Comparison of ENCODE assay signal across 19 cellular contexts in the genomic region with DNA sequence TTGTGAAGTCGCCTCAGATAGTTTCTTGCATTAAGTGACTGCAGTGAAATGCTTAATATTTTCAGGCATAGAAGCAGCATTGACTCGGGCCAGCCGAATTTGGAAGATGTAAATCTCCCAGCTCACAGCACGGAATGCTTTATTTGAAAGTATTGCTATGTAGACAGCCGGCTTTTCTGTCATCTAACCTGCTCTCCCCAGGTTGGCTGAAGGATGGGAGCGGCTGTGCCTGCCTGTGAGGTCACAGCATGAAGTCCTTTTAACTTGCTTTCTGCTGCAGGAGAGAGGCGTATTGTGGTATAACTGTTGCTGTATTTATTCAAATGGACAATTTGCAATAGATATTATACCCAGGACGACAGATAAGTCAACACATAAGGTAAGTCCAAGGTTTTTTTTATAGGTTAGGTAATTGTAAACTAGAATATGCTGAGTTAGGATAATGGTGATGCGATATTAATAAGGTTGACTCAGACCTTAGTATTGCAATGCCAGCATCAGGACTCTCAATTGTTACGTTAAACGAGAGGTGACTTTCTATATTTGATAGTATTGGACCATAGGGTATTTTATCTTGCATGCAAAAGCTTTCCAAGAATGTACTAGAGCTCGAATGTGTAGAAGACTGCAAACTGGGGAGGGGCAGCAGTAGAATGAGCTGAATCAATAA.
DNase-seq lines count a peak whose midpoint lies in the region; ATAC-seq and TF ChIP-seq lines count a peak whose summit lies in the region.
"Had no signal": no experiment of that assay in that cellular context is flagged by ENCODE, and none has a peak within 500 bp of the region (broad histone marks: within the 10 kb centered on the region; RNA-seq: fewer than 3 reads in every experiment).

No MANE protein-coding gene starts in this region.

- POLR2A ChIA-PET in WTC11 (lab: Charles Lee) = no interaction called here

- no peaks in the 10 kb centered on the region for H3K36me3 Mint-ChIP-seq in WTC11

- H3K27me3 ChIP-seq in HUES48 (ENCODE audit: control insufficient read depth, insufficient read depth, low read length) = no peaks in the 10 kb centered on the region
- H3K27me3 ChIP-seq: BLaER1, ovary had no signal

- H3K27me3 Mint-ChIP-seq in WTC11 (ENCODE audit: low read depth) = no peaks in the 10 kb centered on the region
- H3K27me3 Mint-ChIP-seq: activated CD4-positive, alpha-beta T cell treated with anti-CD3 and anti-CD28 coated beads, Interleukin-2, amount 10 ng/mL, durations not matched to agents 7 days and 5 days had no signal

- H3K9me3 Mint-ChIP-seq in WTC11 = no peaks in the 10 kb centered on the region
- H3K9me3 Mint-ChIP-seq: activated CD4-positive, alpha-beta T cell treated with anti-CD3 and anti-CD28 coated beads, Interleukin-2, amount 10 ng/mL, durations not matched to agents 7 days and 5 days had no signal

- ATAC-seq in WTC11 = peak; percentile 91
- ATAC-seq: heart right ventricle, left colon had no signal

- H3K27ac Mint-ChIP-seq in WTC11 = peak overlapping the region; percentile 64; the same call in 1 of the 2 replicates
- H3K27ac Mint-ChIP-seq: activated CD4-positive, alpha-beta T cell treated with anti-CD3 and anti-CD28 coated beads, Interleukin-2, amount 10 ng/mL, durations not matched to agents 7 days and 5 days had no signal

- DNase-seq in WTC11 (ENCODE audit: low spot score) (peak; percentile 28), occipital lobe (lab: John Stamatoyannopoulos, UW) (peak; percentile 12), ecto neural progenitor cell (ENCODE audit: low spot score) (no peak), kidney glomerular epithelial cell (lab: John Stamatoyannopoulos, UW) (no peak), NCI-H446 treated with DMSO at 0.1 percent for 48 hours (lab: John Stamatoyannopoulos, UW) (no peak)
- DNase-seq: activated CD4-positive, alpha-beta T cell treated with anti-CD3 and anti-CD28 coated beads, Interleukin-2, amount 10 ng/mL, durations not matched to agents 7 days and 5 days; activated CD8-positive, alpha-beta memory T cell treated with anti-CD3 and anti-CD28 coated beads, Interleukin-2, amount 50 U/mL, for 48 hours; activated gamma-delta T cell treated with Interleukin-2 at 50 U/mL for 16 hours; Calu3; HCEC 1CT; heart right ventricle; left colon; NCI-H2029; NCI-H82; ovary; stimulated activated CD4-positive, alpha-beta T cell treated with anti-CD3 and anti-CD28 coated beads, Interleukin-2, amount 100 ng/mL, for 24 hours had no signal

- no peak overlapping the region for H3K27ac ChIP-seq in HUES48 (ENCODE audit: low read depth, low read length)
- H3K27ac ChIP-seq: BLaER1, heart right ventricle, ovary had no signal

- H3K4me1 ChIP-seq in HUES48 (ENCODE audit: control insufficient read depth, insufficient read depth, low read length) = peaks cover 29% of the 10 kb centered on the region
- H3K4me1 ChIP-seq: BLaER1, heart right ventricle had no signal

- H3K9ac ChIP-seq in HUES48 (ENCODE audit: low read depth, low read length) = no peak overlapping the region
- H3K9ac ChIP-seq: BLaER1 had no signal

- CTCF ChIA-PET in WTC11 (lab: Charles Lee) = no interaction called here

- peak overlapping the region; percentile 42; the same call in 1 of the 2 replicates for H3K4me3 ChIP-seq in HUES48 (ENCODE audit: low read depth, low read length)
- H3K4me3 ChIP-seq in iPS-18c (ENCODE audit: insufficient read depth, low read depth, low read length) = 0 out of 2 replicates have a peak overlapping the region, but pooled peaks have one; percentile 2
- H3K4me3 ChIP-seq: BLaER1, heart right ventricle, ovary had no signal

- no peaks in the 10 kb centered on the region for H3K36me3 ChIP-seq in HUES48 (ENCODE audit: control insufficient read depth, insufficient read depth, low read length)
- H3K36me3 ChIP-seq: BLaER1, heart right ventricle, ovary had no signal

- peak overlapping the region; percentile 46 for H3K4me3 Mint-ChIP-seq in WTC11
- H3K4me3 Mint-ChIP-seq: activated CD4-positive, alpha-beta T cell treated with anti-CD3 and anti-CD28 coated beads, Interleukin-2, amount 10 ng/mL, durations not matched to agents 7 days and 5 days had no signal

- TF ChIP-seq CTCF in WTC11 (IDR thresholded peaks at IDR 0.05) = no peak

- H3K4me1 Mint-ChIP-seq in WTC11 = peaks cover 32% of the 10 kb centered on the region
- H3K4me1 Mint-ChIP-seq: activated CD4-positive, alpha-beta T cell treated with anti-CD3 and anti-CD28 coated beads, Interleukin-2, amount 10 ng/mL, durations not matched to agents 7 days and 5 days had no signal

- H3K9me3 ChIP-seq in HUES48 (ENCODE audit: control insufficient read depth, insufficient read depth, low read length) = no peaks in the 10 kb centered on the region
- no peaks in the 10 kb centered on the region for H3K9me3 ChIP-seq in iPS-18c (ENCODE audit: control insufficient read depth, insufficient read depth, low read length)
- H3K9me3 ChIP-seq: BLaER1, heart right ventricle, ovary had no signal

TF ChIP-seq in WTC11, 78 proteins besides CTCF, POLR2A, EP300 and RAD21:
- TF ChIP-seq NR3C1 (CRISPR knock-in tag; conservative IDR thresholded peaks at IDR 0.05; ENCODE audit: low read depth) (no peak), FOXJ3 (CRISPR knock-in tag; IDR thresholded peaks at IDR 0.05; ENCODE audit: borderline replicate concordance) (no peak), ZNF317 (CRISPR knock-in tag; IDR thresholded peaks at IDR 0.05; ENCODE audit: borderline replicate concordance, low read depth) (no peak), KAT7 (CRISPR knock-in tag; IDR thresholded peaks at IDR 0.05; ENCODE audit: borderline replicate concordance) (no peak), OVOL2 (CRISPR knock-in tag; IDR thresholded peaks at IDR 0.05; ENCODE audit: borderline replicate concordance) (no peak), GABPB1 (CRISPR knock-in tag; IDR thresholded peaks at IDR 0.05) (no peak), ZNF232 (CRISPR knock-in tag; IDR thresholded peaks at IDR 0.05) (no peak), CREB1 (CRISPR knock-in tag; IDR thresholded peaks at IDR 0.05) (no peak)
- TF ChIP-seq, protein P1, sequence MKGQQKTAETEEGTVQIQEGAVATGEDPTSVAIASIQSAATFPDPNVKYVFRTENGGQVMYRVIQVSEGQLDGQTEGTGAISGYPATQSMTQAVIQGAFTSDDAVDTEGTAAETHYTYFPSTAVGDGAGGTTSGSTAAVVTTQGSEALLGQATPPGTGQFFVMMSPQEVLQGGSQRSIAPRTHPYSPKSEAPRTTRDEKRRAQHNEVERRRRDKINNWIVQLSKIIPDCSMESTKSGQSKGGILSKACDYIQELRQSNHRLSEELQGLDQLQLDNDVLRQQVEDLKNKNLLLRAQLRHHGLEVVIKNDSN (CRISPR knock-in tag; IDR thresholded peaks at IDR 0.05) = no peak
- TF ChIP-seq, protein P2, sequence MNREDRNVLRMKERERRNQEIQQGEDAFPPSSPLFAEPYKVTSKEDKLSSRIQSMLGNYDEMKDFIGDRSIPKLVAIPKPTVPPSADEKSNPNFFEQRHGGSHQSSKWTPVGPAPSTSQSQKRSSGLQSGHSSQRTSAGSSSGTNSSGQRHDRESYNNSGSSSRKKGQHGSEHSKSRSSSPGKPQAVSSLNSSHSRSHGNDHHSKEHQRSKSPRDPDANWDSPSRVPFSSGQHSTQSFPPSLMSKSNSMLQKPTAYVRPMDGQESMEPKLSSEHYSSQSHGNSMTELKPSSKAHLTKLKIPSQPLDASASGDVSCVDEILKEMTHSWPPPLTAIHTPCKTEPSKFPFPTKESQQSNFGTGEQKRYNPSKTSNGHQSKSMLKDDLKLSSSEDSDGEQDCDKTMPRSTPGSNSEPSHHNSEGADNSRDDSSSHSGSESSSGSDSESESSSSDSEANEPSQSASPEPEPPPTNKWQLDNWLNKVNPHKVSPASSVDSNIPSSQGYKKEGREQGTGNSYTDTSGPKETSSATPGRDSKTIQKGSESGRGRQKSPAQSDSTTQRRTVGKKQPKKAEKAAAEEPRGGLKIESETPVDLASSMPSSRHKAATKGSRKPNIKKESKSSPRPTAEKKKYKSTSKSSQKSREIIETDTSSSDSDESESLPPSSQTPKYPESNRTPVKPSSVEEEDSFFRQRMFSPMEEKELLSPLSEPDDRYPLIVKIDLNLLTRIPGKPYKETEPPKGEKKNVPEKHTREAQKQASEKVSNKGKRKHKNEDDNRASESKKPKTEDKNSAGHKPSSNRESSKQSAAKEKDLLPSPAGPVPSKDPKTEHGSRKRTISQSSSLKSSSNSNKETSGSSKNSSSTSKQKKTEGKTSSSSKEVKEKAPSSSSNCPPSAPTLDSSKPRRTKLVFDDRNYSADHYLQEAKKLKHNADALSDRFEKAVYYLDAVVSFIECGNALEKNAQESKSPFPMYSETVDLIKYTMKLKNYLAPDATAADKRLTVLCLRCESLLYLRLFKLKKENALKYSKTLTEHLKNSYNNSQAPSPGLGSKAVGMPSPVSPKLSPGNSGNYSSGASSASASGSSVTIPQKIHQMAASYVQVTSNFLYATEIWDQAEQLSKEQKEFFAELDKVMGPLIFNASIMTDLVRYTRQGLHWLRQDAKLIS (CRISPR knock-in tag; IDR thresholded peaks at IDR 0.05; ENCODE audit: borderline replicate concordance) = no peak

Comparison
In these comparisons a context has a peak if more than half of its experiments do, and no peak if none do; other contexts are left out.
1. DNase-seq: peak in WTC11 (single experiment) and occipital lobe (single experiment); none in ecto neural progenitor cell (single experiment), kidney glomerular epithelial cell (single experiment) and NCI-H446 treated with DMSO at 0.1 percent for 48 hours (single experiment).